ENCODE assay signal across 8 cellular contexts in the genomic region with DNA sequence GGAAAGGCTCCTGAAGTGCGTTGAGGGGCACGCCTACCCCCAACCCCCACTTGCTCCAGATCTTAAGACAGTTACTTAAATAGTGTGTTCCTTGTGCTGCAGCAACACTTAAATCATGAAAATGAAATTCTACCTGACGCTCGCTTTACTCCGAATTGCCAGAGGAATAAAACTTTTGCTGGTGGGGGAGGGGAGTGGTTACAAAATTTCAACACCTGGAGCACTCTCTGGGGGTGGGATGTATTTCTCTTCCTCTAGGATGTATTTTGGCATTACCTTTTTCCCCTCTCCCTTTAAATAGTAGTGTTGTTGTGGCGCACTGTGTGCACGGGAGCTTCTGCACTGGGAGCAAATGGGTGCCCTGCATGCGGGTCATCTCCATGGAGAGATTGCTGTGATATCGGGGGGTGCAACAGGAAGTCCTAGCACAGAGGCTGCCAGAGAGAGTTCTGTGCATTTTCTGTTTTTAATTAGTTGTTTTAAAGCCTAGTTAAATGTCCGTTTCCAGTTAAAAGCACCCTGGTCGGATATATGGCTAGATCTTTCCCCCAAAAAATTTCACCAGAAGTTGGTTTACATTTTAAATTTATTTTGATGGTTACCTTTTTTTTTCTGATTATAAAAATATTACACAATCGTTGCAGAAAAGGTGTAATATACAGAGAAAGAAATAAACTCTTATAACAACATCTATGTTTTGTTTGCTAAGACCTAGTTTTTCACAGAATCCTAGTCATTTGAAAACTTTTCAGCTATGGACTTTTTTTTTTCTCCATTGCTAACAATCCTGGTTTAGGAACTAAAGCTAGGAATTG.
A peak's percentile ranks its signal among the peaks of the same experiment; 100 is the strongest.
DNase-seq lines count a peak whose midpoint lies in the region; ATAC-seq and TF ChIP-seq lines count a peak whose summit lies in the region.

No MANE protein-coding gene starts in this region.

- H3K27me3 ChIP-seq in AG04450 (ENCODE audit: control insufficient read depth, insufficient read depth, low read length): no peaks in the 10 kb centered on the region
- no peaks in the 10 kb centered on the region for H3K27me3 ChIP-seq in HCT116 (ENCODE audit: insufficient read depth, low read length)
- H3K27me3 ChIP-seq in liver (ENCODE audit: control insufficient read depth in 4 of 4, insufficient read depth in 4 of 4, low read length in 3 of 4): no peaks in the 10 kb centered on the region
- no peaks in the 10 kb centered on the region for H3K27me3 ChIP-seq in vagina
- no peaks in the 10 kb centered on the region for H3K27me3 ChIP-seq in Karpas-422 (ENCODE audit: low read length)

- BruUV-seq in HCT116 (replicated peaks; lab: Mats Ljungman, UMichigan): no TSS peak

- H3K4me3 ChIP-seq in AG04450 (ENCODE audit: low read depth, low read length) (peak overlapping the region; percentile 72), HCT116 (replicated peaks in 1 of 2; ENCODE audit: low read depth in 1 of 2, low read length in 2 of 2) (peak overlapping the region; percentile 68 to 77), astrocyte of the spinal cord (ENCODE audit: low read depth, low read length) (peak overlapping the region; percentile 62), liver (ENCODE audit: low read depth in 1 of 3, low read length in 3 of 3) (peak overlapping the region in 2 of 3 donors; percentile 58 to 89), vagina (peak overlapping the region; percentile 49 to 79), Karpas-422 (ENCODE audit: low read length) (no peak overlapping the region)

- H3K79me2 ChIP-seq in HCT116 (ENCODE audit: insufficient read depth, low read length): peaks cover 49% of the 10 kb centered on the region
- H3K79me2 ChIP-seq in Karpas-422 (ENCODE audit: low read length): no peaks in the 10 kb centered on the region

- ATAC-seq in HCT116 (peak; percentile 32), GM19455 (IDR thresholded peaks at IDR 0.05; ENCODE audit: unreplicated experiment) (no peak)

- TF ChIP-seq POLR2A in HCT116 (IDR thresholded peaks at IDR 0.05; ENCODE audit: borderline replicate concordance, extremely low read depth, insufficient read depth, insufficient read length) (no peak), vagina (IDR thresholded peaks at IDR 0.05) (no peak)

- CTCF ChIA-PET in AG04450 (lab: Charles Lee) (no interaction called here), HCT116 (lab: Charles Lee) (no interaction called here)

- TF ChIP-seq RAD21 in HCT116 (IDR thresholded peaks at IDR 0.05; ENCODE audit: low read depth) (no peak), liver (IDR thresholded peaks at IDR 0.05) (peak in 1 of 2 donors; percentile 12)

- DNase-seq in AG04450 (ENCODE audit: low read depth, low spot score) (no peak), HCT116 (ENCODE audit: low read depth, low spot score) (no peak), astrocyte of the spinal cord (ENCODE audit: low read depth, low spot score) (peak; percentile 18), vagina (ENCODE audit: extremely low spot score in 2 of 2) (no peak), Karpas-422 (no peak), HUDEP-2 (lab: John Stamatoyannopoulos, UW; ENCODE audit: unreplicated experiment in 76 of 76) (no peak)

- intact Hi-C loops in HCT116 (cut with micrococcal nuclease) (no loop called here), vagina (cut with DNase I) (no loop called here)

- peak overlapping the region; percentile 73 for H3K9ac ChIP-seq in HCT116 (ENCODE audit: low read length)
- H3K9ac ChIP-seq in liver (ENCODE audit: low read depth in 1 of 2, low read length in 2 of 2): peak overlapping the region; percentile 3 to 62
- H3K9ac ChIP-seq in Karpas-422 (ENCODE audit: low read length): no peak overlapping the region

- H3K27ac ChIP-seq in AG04450 (ENCODE audit: low read depth, low read length): no peak overlapping the region
- H3K27ac ChIP-seq in HCT116 (ENCODE audit: low read depth, low read length): peak overlapping the region; percentile 71; the same call in 1 of the 2 replicates
- peak overlapping the region; percentile 66 to 68 for H3K27ac ChIP-seq in liver (ENCODE audit: low read depth in 1 of 2, low read length in 2 of 2)
- peak overlapping the region; percentile 60 for H3K27ac ChIP-seq in vagina
- H3K27ac ChIP-seq in Karpas-422 (ENCODE audit: low read length): no peak overlapping the region

- H3K4me1 ChIP-seq in HCT116 (ENCODE audit: control insufficient read depth in 1 of 2, insufficient read depth in 2 of 2, low read length in 2 of 2) (peaks cover 2 to 37% of the 10 kb centered on the region in 2 experiments; a peak in 3 of 4 replicates), liver (ENCODE audit: control insufficient read depth in 4 of 4, insufficient read depth in 4 of 4, low read length in 3 of 4) (peaks cover 3 to 35% (median 28%) of the 10 kb centered on the region in 4 donors), vagina (peaks cover 21% of the 10 kb centered on the region), Karpas-422 (ENCODE audit: low read length) (no peaks in the 10 kb centered on the region)

- POLR2A ChIA-PET in AG04450 (lab: Yijun Ruan, JAX): no interaction called here
- POLR2A ChIA-PET in HCT116 (lab: Charles Lee): no interaction called here

- H3K36me3 ChIP-seq in HCT116 (ENCODE audit: control insufficient read depth in 1 of 2, insufficient read depth in 2 of 2, low read length in 2 of 2) (no peaks in the 10 kb centered on the region), liver (ENCODE audit: control insufficient read depth in 4 of 4, insufficient read depth in 3 of 4, low read depth in 1 of 4, low read length in 3 of 4) (no peaks in the 10 kb centered on the region), vagina (no peaks in the 10 kb centered on the region), Karpas-422 (ENCODE audit: insufficient read depth, low read length) (no peaks in the 10 kb centered on the region)

- H3K9me2 ChIP-seq in HCT116 (ENCODE audit: insufficient read depth) (no peaks in the 10 kb centered on the region), Karpas-422 (replicated peaks; ENCODE audit: insufficient read depth, low read length) (no peaks in the 10 kb centered on the region)

- H3K4me2 ChIP-seq in HCT116 (ENCODE audit: low read length): peak overlapping the region; percentile 94
- H3K4me2 ChIP-seq in Karpas-422 (ENCODE audit: low read depth, low read length, poor library complexity, severe bottlenecking): no peak overlapping the region

- in situ Hi-C loops in astrocyte of the spinal cord (cut with HindIII; ENCODE audit: low sequenced_read_pairs): no loop called here

- TF ChIP-seq CTCF in AG04450 (IDR thresholded peaks at IDR 0.05; ENCODE audit: low read depth, low read length) (no peak), HCT116 (IDR thresholded peaks at IDR 0.05 in 2 of 3, conservative IDR thresholded peaks at IDR 0.05 in 1 of 3; ENCODE audit: borderline replicate concordance in 1 of 3, insufficient read depth in 1 of 3, low read depth in 2 of 3, low read length in 2 of 3) (no peak), astrocyte of the spinal cord (IDR thresholded peaks at IDR 0.05; ENCODE audit: low read depth, low read length) (no peak), liver (IDR thresholded peaks at IDR 0.05; ENCODE audit: low read depth, low read length, missing input control) (no peak), vagina (IDR thresholded peaks at IDR 0.05) (no peak)

- H3K9me3 ChIP-seq in AG04450 (ENCODE audit: control insufficient read depth, insufficient read depth, low read length): no peaks in the 10 kb centered on the region
- H3K9me3 ChIP-seq in HCT116 (ENCODE audit: control insufficient read depth in 1 of 2, insufficient read depth in 1 of 2, low read depth in 1 of 2, low read length in 2 of 2): no peaks in the 10 kb centered on the region
- no peaks in the 10 kb centered on the region for H3K9me3 ChIP-seq in liver (ENCODE audit: control insufficient read depth in 4 of 4, low read length in 3 of 4)
- H3K9me3 ChIP-seq in vagina: no peaks in the 10 kb centered on the region
- H3K9me3 ChIP-seq in Karpas-422 (ENCODE audit: low read length): no peaks in the 10 kb centered on the region

- H2AFZ ChIP-seq in HCT116 (ENCODE audit: low read depth, low read length, poor library complexity, severe bottlenecking): peak overlapping the region; percentile 20
- H2AFZ ChIP-seq in Karpas-422 (ENCODE audit: low read length): no peak overlapping the region

- WGBS in liver: 18% methylated on average over 12 of the region's 12 CpGs

- RAD21 ChIA-PET in HCT116 (lab: Charles Lee; ENCODE audit: low non-redundant PET in 1 of 2, low total read pairs in 2 of 2, uncharacterized antibody in 2 of 2, unreplicated experiment in 2 of 2): no interaction called here

- H4K20me1 ChIP-seq in HCT116 (ENCODE audit: insufficient read depth): no peaks in the 10 kb centered on the region
- H4K20me1 ChIP-seq in Karpas-422 (ENCODE audit: insufficient read depth, low read depth, low read length): no peaks in the 10 kb centered on the region

TF ChIP-seq in HCT116, 20 proteins besides CTCF, POLR2A, EP300 and RAD21:
- TF ChIP-seq, protein P1, sequence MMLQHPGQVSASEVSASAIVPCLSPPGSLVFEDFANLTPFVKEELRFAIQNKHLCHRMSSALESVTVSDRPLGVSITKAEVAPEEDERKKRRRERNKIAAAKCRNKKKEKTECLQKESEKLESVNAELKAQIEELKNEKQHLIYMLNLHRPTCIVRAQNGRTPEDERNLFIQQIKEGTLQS (IDR thresholded peaks at IDR 0.05): no peak
- TF ChIP-seq JUND (IDR thresholded peaks at IDR 0.05) (0 out of 2 replicates have a peak, but pooled peaks have one; percentile 9), FOSL1 (IDR thresholded peaks at IDR 0.05; ENCODE audit: low read depth) (no peak), ZNF274 (IDR thresholded peaks at IDR 0.05; ENCODE audit: low read depth, low read length) (no peak), CEBPB (IDR thresholded peaks at IDR 0.05; ENCODE audit: low read depth) (0 out of 2 replicates have a peak, but pooled peaks have one; percentile 14)
- TF ChIP-seq, protein P2, sequence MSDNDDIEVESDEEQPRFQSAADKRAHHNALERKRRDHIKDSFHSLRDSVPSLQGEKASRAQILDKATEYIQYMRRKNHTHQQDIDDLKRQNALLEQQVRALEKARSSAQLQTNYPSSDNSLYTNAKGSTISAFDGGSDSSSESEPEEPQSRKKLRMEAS (IDR thresholded peaks at IDR 0.05): no peak

TF ChIP-seq in liver, 16 proteins besides CTCF, POLR2A, EP300 and RAD21:
- TF ChIP-seq RXRA (IDR thresholded peaks at IDR 0.05) (peak in 1 of 2 donors; percentile 18), HNF4A (conservative IDR thresholded peaks at IDR 0.05) (peak in 1 of 2 donors; percentile 6)
- TF ChIP-seq, protein P1 (IDR thresholded peaks at IDR 0.05): no peak

Comparison
In these comparisons a context has a peak if more than half of its experiments do, and no peak if none do; other contexts are left out.
1. H3K27ac ChIP-seq: peak in HCT116 (single experiment), liver (2 of 2) and vagina (single experiment); none in AG04450 (single experiment) and Karpas-422 (single experiment).